8 cellular contexts compared by ENCODE assay signal in the genomic region with DNA sequence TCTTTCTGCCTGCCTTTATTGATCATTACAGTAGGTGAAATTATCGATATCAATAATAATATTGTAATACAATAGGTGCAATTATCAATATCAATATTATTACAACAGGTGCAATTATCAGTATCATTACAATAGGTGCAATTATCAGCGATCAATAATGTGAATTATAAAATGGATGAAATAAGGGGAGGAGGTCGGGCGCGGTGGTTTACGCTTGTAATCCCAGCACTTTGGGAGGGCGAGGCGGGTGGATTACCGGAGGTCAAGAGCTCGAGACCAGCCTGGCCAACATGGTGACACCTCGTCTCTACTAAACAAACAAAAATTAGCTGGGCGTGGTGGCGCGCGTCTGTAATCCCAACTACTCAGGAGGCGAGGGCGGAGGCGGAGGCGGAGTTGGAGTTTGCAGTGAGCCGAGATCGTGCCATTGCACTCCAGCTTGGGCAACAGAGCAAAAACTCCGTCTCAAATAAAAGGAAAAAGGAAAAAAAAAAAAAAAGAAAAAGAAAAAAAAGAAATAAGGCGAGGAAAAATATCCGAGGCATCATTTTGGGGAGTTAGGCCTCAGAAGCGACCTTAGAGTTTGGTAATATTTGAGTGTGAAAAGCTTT. TPM values are rescaled to one million over a fixed set of nuclear protein-coding genes. Genes with fewer than 3 reads are reported as not detected.
DNase-seq lines count a peak whose midpoint lies in the region; ATAC-seq, FAIRE-seq and TF ChIP-seq lines count a peak whose summit lies in the region.

No MANE protein-coding gene starts in this region.

- no peaks in the 10 kb centered on the region for H3K9me2 ChIP-seq in MM.1S (replicated peaks; ENCODE audit: insufficient read depth, low read length)

- H3K79me2 ChIP-seq in MM.1S (ENCODE audit: low read length) = peaks cover 44% of the 10 kb centered on the region

- peak overlapping the region; percentile 95 for H3K27ac Mint-ChIP-seq in activated naive CD8-positive, alpha-beta T cell treated with anti-CD3 and anti-CD28 coated beads, Interleukin-2, amount 10 ng/mL, durations not matched to agents 7 days and 5 days
- H3K27ac Mint-ChIP-seq in progenitor cell of endocrine pancreas = peak overlapping the region; percentile 99

- H3K4me1 ChIP-seq in MM.1S (ENCODE audit: low read length) (peaks cover 24% of the 10 kb centered on the region), heart right ventricle (peaks cover 0 to 49% (median 37%) of the 10 kb centered on the region in 9 donors)

- ATAC-seq in activated naive CD8-positive, alpha-beta T cell treated with anti-CD3 and anti-CD28 coated beads, Interleukin-2, amount 10 ng/mL, durations not matched to agents 7 days and 5 days (ENCODE audit: low read depth) = peak; percentile 38
- peak; percentile 47 to 80 (median 68) for ATAC-seq in heart right ventricle
- no peak for ATAC-seq in GM19397 (IDR thresholded peaks at IDR 0.05; ENCODE audit: unreplicated experiment)

- H2AFZ ChIP-seq in MM.1S (ENCODE audit: low read length) = peak overlapping the region; percentile 92

- H4K20me1 ChIP-seq in MM.1S (ENCODE audit: insufficient read depth, low read length) = 0 out of 2 replicates have a peak, but pooled peaks cover 6% of the 10 kb centered on the region

- H3K27ac ChIP-seq in MM.1S (ENCODE audit: low read length) (peak overlapping the region; percentile 98), SK-N-MC (no peak overlapping the region), heart right ventricle (peak overlapping the region; percentile 46 to 99 (median 98))

- peaks cover 27% of the 10 kb centered on the region for H3K4me1 Mint-ChIP-seq in activated naive CD8-positive, alpha-beta T cell treated with anti-CD3 and anti-CD28 coated beads, Interleukin-2, amount 10 ng/mL, durations not matched to agents 7 days and 5 days
- peaks cover 21% of the 10 kb centered on the region for H3K4me1 Mint-ChIP-seq in progenitor cell of endocrine pancreas (ENCODE audit: low read depth)

- peak overlapping the region; percentile 93 for H3K4me3 Mint-ChIP-seq in activated naive CD8-positive, alpha-beta T cell treated with anti-CD3 and anti-CD28 coated beads, Interleukin-2, amount 10 ng/mL, durations not matched to agents 7 days and 5 days
- peak overlapping the region; percentile 97 for H3K4me3 Mint-ChIP-seq in progenitor cell of endocrine pancreas (ENCODE audit: low read depth)

- no peaks in the 10 kb centered on the region for H3K9me3 Mint-ChIP-seq in activated naive CD8-positive, alpha-beta T cell treated with anti-CD3 and anti-CD28 coated beads, Interleukin-2, amount 10 ng/mL, durations not matched to agents 7 days and 5 days
- no peaks in the 10 kb centered on the region for H3K9me3 Mint-ChIP-seq in progenitor cell of endocrine pancreas (ENCODE audit: low read depth)

- no peak for TF ChIP-seq CTCF in MM.1S (IDR thresholded peaks at IDR 0.05; ENCODE audit: low read length)
- no peak for TF ChIP-seq CTCF in heart right ventricle (IDR thresholded peaks at IDR 0.05)
- no peak for TF ChIP-seq CTCF in progenitor cell of endocrine pancreas (IDR thresholded peaks at IDR 0.05; ENCODE audit: unreplicated experiment)

- peaks cover 14% of the 10 kb centered on the region for H3K36me3 Mint-ChIP-seq in activated naive CD8-positive, alpha-beta T cell treated with anti-CD3 and anti-CD28 coated beads, Interleukin-2, amount 10 ng/mL, durations not matched to agents 7 days and 5 days
- peaks cover 4% of the 10 kb centered on the region for H3K36me3 Mint-ChIP-seq in progenitor cell of endocrine pancreas (ENCODE audit: insufficient read depth)

- peak overlapping the region; percentile 98 for H3K9ac ChIP-seq in MM.1S (ENCODE audit: low read length)
- H3K9ac ChIP-seq in SK-N-MC (ENCODE audit: insufficient read length) = peak overlapping the region; percentile 67

- DNase-seq in CMK (ENCODE audit: low read depth) = peak; percentile 59
- DNase-seq in MM.1S = peak; percentile 79
- DNase-seq in SK-N-MC (ENCODE audit: low read depth, low spot score) = no peak
- DNase-seq in activated naive CD8-positive, alpha-beta T cell treated with anti-CD3 and anti-CD28 coated beads, Interleukin-2, amount 10 ng/mL, durations not matched to agents 7 days and 5 days = peak; percentile 72
- DNase-seq in heart right ventricle = peak; percentile 81 to 82
- peak; percentile 25 for DNase-seq in progenitor cell of endocrine pancreas (ENCODE audit: low spot score, unreplicated experiment)
- DNase-seq in urothelium cell line (ENCODE audit: low spot score) = no peak

- H3K36me3 ChIP-seq in MM.1S (replicated peaks; ENCODE audit: insufficient read depth, low read length) = no peaks in the 10 kb centered on the region
- H3K36me3 ChIP-seq in SK-N-MC (ENCODE audit: insufficient read depth, low read length) = peaks cover 10% of the 10 kb centered on the region
- H3K36me3 ChIP-seq in heart right ventricle = peaks cover 0 to 14% (median 0%) of the 10 kb centered on the region in 9 donors

- peak; percentile 13 for FAIRE-seq in urothelium cell line (lab: Jason Lieb, UNC)

- POLR2A ChIA-PET in activated naive CD8-positive, alpha-beta T cell treated with anti-CD3 and anti-CD28 coated beads, Interleukin-2, amount 10 ng/mL, durations not matched to agents 7 days and 5 days (lab: Charles Lee) = interaction anchor here (0.6 to 4.0 kb wide), 7 partner anchors 9 to 708 kb away, joined by 3 to 30 read pairs (median 9); a partner anchor contains a TSS

- H3K27me3 Mint-ChIP-seq in activated naive CD8-positive, alpha-beta T cell treated with anti-CD3 and anti-CD28 coated beads, Interleukin-2, amount 10 ng/mL, durations not matched to agents 7 days and 5 days = no peaks in the 10 kb centered on the region
- H3K27me3 Mint-ChIP-seq in progenitor cell of endocrine pancreas = no peaks in the 10 kb centered on the region

- peaks cover 27% of the 10 kb centered on the region for H3F3A ChIP-seq in MM.1S (ENCODE audit: insufficient read depth, low read length)

- no peaks in the 10 kb centered on the region for H3K27me3 ChIP-seq in MM.1S (replicated peaks; ENCODE audit: insufficient read depth, low read length)
- H3K27me3 ChIP-seq in heart right ventricle = no peaks in the 10 kb centered on the region

- intact Hi-C loops in heart right ventricle (cut with DNase I) = loop anchor here in 6 of 10 donors (2.0 to 10.0 kb wide), 4 partner anchors 33 to 755 kb away; a partner anchor contains a TSS

- H3K4me2 ChIP-seq in MM.1S (ENCODE audit: low read depth, low read length) = peak overlapping the region; percentile 80

- peak overlapping the region; percentile 99 for H3K4me3 ChIP-seq in MM.1S (ENCODE audit: low read length)
- H3K4me3 ChIP-seq in SK-N-MC = peak overlapping the region; percentile 97
- H3K4me3 ChIP-seq in heart right ventricle = peak overlapping the region; percentile 72 to 99 (median 90)

- 3 to 4% methylated on average over 25 of the region's 25 CpGs for WGBS in heart right ventricle, 2 donors

- H3K9me3 ChIP-seq in MM.1S (replicated peaks; ENCODE audit: insufficient read depth, low read length) (no peaks in the 10 kb centered on the region), SK-N-MC (ENCODE audit: low read depth, low read length) (no peaks in the 10 kb centered on the region), heart right ventricle (no peaks in the 10 kb centered on the region)

RNA-seq across cellular contexts. Expression of a gene that starts 0.6 kb away (rescaled TPM):
- 10 to 100 TPM; 79.7 to 80.2 TPM for total RNA-seq in activated naive CD8-positive, alpha-beta T cell treated with anti-CD3 and anti-CD28 coated beads, Interleukin-2, amount 10 ng/mL, durations not matched to agents 7 days and 5 days
- total RNA-seq in heart right ventricle (10 to 100 TPM; 65.2 to 96.6 (median 80.2) TPM), progenitor cell of endocrine pancreas (58.2 and 62.4 TPM in 2 replicates)
- 10 to 100 TPM; 28.3 to 29.2 TPM for polyA plus RNA-seq in heart right ventricle

RNA-seq across cellular contexts. Expression of a gene that starts 32.4 kb away (rescaled TPM):
- total RNA-seq in activated naive CD8-positive, alpha-beta T cell treated with anti-CD3 and anti-CD28 coated beads, Interleukin-2, amount 10 ng/mL, durations not matched to agents 7 days and 5 days = 10 to 100 TPM; 86.3 to 96.1 TPM
- total RNA-seq in heart right ventricle = 100 to 1,000 TPM; 121 to 150 (median 129) TPM
- 100 to 1,000 TPM in 1 of 2 donors, 10 to 100 TPM in 1; 56.9 to 120 TPM for polyA plus RNA-seq in heart right ventricle
- 107 and 109 TPM in 2 replicates for total RNA-seq in progenitor cell of endocrine pancreas

Comparison
In these comparisons a context has a peak if more than half of its experiments do, and no peak if none do; other contexts are left out.
1. DNase-seq: peak in CMK (single experiment), MM.1S (single experiment), activated naive CD8-positive, alpha-beta T cell treated with anti-CD3 and anti-CD28 coated beads, Interleukin-2, amount 10 ng/mL, durations not matched to agents 7 days and 5 days (single experiment), heart right ventricle (2 of 2) and progenitor cell of endocrine pancreas (single experiment); none in SK-N-MC (single experiment) and urothelium cell line (single experiment).
2. Peak in every context shown above with its lines, with median percentiles within 50 percentile points of each other: H3K4me3 ChIP-seq.